13 cellular contexts compared by ENCODE assay signal in the genomic region with DNA sequence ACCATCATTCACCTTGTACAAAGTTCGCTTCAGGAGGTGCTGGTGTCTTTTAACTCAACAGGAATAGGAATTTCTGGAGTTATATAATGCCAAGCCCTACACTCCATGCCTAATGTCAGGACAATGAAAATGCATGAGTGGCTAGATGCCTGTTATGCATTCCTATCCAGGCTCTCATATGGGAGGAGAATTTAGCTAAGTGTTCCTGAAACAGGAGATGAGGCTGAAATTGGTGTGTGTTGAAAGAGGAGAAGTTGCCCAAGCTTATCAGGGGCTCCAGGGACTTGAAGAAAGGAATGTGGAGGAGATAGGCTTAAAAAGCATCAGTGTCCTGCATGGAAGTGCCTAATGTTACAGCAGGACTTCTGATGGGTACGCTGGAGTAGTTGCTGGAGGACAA.
"Had no signal": no experiment of that assay in that cellular context is flagged by ENCODE, and none has a peak within 500 bp of the region (broad histone marks: within the 10 kb centered on the region; RNA-seq: fewer than 3 reads in every experiment).

No MANE protein-coding gene starts in this region.

- H3K27me3 ChIP-seq: ascending aorta, colonic mucosa, foreskin keratinocyte, left lung, tibial artery had no signal

- H3K4me3 ChIP-seq: ascending aorta, colonic mucosa, left lung, smooth muscle cell, tibial artery had no signal

- H3K9me3 ChIP-seq: ascending aorta, colonic mucosa, tibial artery had no signal

- DNase-seq: activated CD4-positive, alpha-beta memory T cell treated with anti-CD3 and anti-CD28 coated beads for 36 hours; activated CD4-positive, alpha-beta T cell treated with anti-CD3 and anti-CD28 coated beads for 1 hour; activated effector memory CD4-positive, alpha-beta T cell treated with anti-CD3 and anti-CD28 coated beads, Interleukin-2, amount 50 U/mL, for 16 hours; activated naive CD8-positive, alpha-beta T cell treated with anti-CD3 and anti-CD28 coated beads, Interleukin-2, amount 10 ng/mL, durations not matched to agents 7 days and 5 days; activated T-cell treated with anti-CD3 and anti-CD28 coated beads, Interleukin-2, amount 50 U/mL, for 4 hours; colonic mucosa; effector CD4-positive, alpha-beta T cell; foreskin keratinocyte; left lung; T1000; tibial artery had no signal

- H3K36me3 ChIP-seq: ascending aorta, colonic mucosa, left lung, tibial artery had no signal

- H3K4me1 ChIP-seq: ascending aorta, colonic mucosa, foreskin keratinocyte, left lung had no signal
